In the genomic region with DNA sequence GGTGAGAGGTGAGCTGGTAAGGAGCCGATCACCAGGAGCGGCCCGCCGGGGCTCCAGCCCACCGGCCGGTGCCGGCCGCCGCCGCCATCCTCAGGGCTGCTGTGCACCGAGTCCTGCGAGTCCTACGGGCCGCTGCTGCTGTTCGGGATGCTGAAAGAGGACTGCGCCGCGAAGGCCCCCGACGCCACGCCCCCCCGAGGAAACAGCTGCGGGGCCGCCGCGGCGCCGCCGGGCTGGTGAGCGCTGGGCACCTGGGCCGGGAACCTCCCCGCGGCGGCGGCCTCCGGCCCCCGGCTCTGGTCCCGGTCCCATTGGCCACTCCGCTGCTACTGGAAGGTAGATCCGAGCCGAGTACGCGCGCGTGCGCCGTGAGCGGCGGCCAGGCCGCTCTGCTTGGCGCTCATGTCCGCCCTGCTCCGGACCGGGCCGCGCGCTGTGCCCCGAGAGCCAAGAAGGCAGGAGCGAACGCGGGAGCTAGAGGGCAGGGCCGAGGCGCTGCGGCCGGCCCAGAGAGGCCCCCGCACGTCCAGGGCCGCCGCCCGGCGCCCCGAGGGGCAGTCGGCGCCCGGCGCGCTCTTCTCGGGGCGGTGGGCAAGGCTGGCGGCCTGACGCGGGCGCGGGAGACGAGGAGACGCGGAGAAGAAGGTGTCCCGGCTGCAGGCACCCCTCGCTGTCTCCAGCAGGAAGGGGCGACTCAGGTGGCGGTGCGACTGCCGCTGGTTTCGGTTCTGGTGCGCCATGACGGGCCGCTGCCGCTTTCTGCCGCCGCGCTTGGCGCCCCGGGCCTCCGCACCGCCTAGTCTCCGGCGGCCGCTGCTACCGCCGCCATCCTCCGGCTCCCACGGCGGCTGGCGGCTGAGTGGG, we compare ENCODE assay signal across 8 cellular contexts.
A peak's percentile ranks its signal among the peaks of the same experiment; 100 is the strongest.
DNase-seq lines count a peak whose midpoint lies in the region; ATAC-seq lines count a peak whose summit lies in the region.

No MANE protein-coding gene starts in this region.

- H3K4me3 Mint-ChIP-seq in activated T-cell treated with anti-CD3 and anti-CD28 coated beads, Interleukin-2, amount 50 U/mL, for 24 hours, result peak overlapping the region; percentile 79
- peak overlapping the region; percentile 95 for H3K4me3 Mint-ChIP-seq in stimulated activated memory B cell treated with anti-CD40 and anti-IgM and Interleukin-4, amounts not matched to agents 10 μg/mL and 1 μg/mL and 100 μg/mL, for 72 hours

- no peaks in the 10 kb centered on the region for H3K9me3 Mint-ChIP-seq in activated T-cell treated with anti-CD3 and anti-CD28 coated beads, Interleukin-2, amount 50 U/mL, for 24 hours
- H3K9me3 Mint-ChIP-seq in stimulated activated memory B cell treated with anti-CD40 and anti-IgM and Interleukin-4, amounts not matched to agents 10 μg/mL and 1 μg/mL and 100 μg/mL, for 72 hours, result no peaks in the 10 kb centered on the region

- peaks cover 4% of the 10 kb centered on the region for H3K4me1 Mint-ChIP-seq in activated T-cell treated with anti-CD3 and anti-CD28 coated beads, Interleukin-2, amount 50 U/mL, for 24 hours (ENCODE audit: low read depth)
- H3K4me1 Mint-ChIP-seq in stimulated activated memory B cell treated with anti-CD40 and anti-IgM and Interleukin-4, amounts not matched to agents 10 μg/mL and 1 μg/mL and 100 μg/mL, for 72 hours, result no peaks in the 10 kb centered on the region

- H3K36me3 Mint-ChIP-seq in activated T-cell treated with anti-CD3 and anti-CD28 coated beads, Interleukin-2, amount 50 U/mL, for 24 hours (ENCODE audit: low read depth), result no peaks in the 10 kb centered on the region
- no peaks in the 10 kb centered on the region for H3K36me3 Mint-ChIP-seq in stimulated activated memory B cell treated with anti-CD40 and anti-IgM and Interleukin-4, amounts not matched to agents 10 μg/mL and 1 μg/mL and 100 μg/mL, for 72 hours

- ATAC-seq in GM19023 (IDR thresholded peaks at IDR 0.05; ENCODE audit: unreplicated experiment) (peak; percentile 71), HG03196 (IDR thresholded peaks at IDR 0.05; ENCODE audit: unreplicated experiment) (peak; percentile 58), esophagus mucosa (peak; percentile 90)
- ATAC-seq in stimulated activated memory B cell treated with anti-CD40 and anti-IgM and Interleukin-4, amounts not matched to agents 10 μg/mL and 1 μg/mL and 100 μg/mL, for 72 hours, result peak; percentile 92

- peaks cover 25% of the 10 kb centered on the region for H3K27me3 Mint-ChIP-seq in activated T-cell treated with anti-CD3 and anti-CD28 coated beads, Interleukin-2, amount 50 U/mL, for 24 hours
- H3K27me3 Mint-ChIP-seq in stimulated activated memory B cell treated with anti-CD40 and anti-IgM and Interleukin-4, amounts not matched to agents 10 μg/mL and 1 μg/mL and 100 μg/mL, for 72 hours, result no peaks in the 10 kb centered on the region

- no peak overlapping the region for H3K27ac Mint-ChIP-seq in activated T-cell treated with anti-CD3 and anti-CD28 coated beads, Interleukin-2, amount 50 U/mL, for 24 hours
- H3K27ac Mint-ChIP-seq in stimulated activated memory B cell treated with anti-CD40 and anti-IgM and Interleukin-4, amounts not matched to agents 10 μg/mL and 1 μg/mL and 100 μg/mL, for 72 hours, result peak overlapping the region; percentile 87

- DNase-seq in Ammon's horn (ENCODE audit: low spot score) (peak; percentile 75), NOMO-1 (lab: John Stamatoyannopoulos, UW; ENCODE audit: unreplicated experiment in 2 of 2) (peak; percentile 12 to 34), mucosa of gallbladder (ENCODE audit: low spot score) (peak; percentile 78)
- DNase-seq in activated T-cell treated with anti-CD3 and anti-CD28 coated beads, Interleukin-2, amount 50 U/mL, for 24 hours, result peak; percentile 64

Comparison
In these comparisons a context has a peak if more than half of its experiments do, and no peak if none do; other contexts are left out.
1. Peak in every context shown above with its lines: DNase-seq and ATAC-seq.
2. DNase-seq: peak in every context shown above with its lines; median percentile 78 in mucosa of gallbladder; 75 in Ammon's horn; 64 in activated T-cell treated with anti-CD3 and anti-CD28 coated beads, Interleukin-2, amount 50 U/mL, for 24 hours; 23 in NOMO-1.